In the genomic region with DNA sequence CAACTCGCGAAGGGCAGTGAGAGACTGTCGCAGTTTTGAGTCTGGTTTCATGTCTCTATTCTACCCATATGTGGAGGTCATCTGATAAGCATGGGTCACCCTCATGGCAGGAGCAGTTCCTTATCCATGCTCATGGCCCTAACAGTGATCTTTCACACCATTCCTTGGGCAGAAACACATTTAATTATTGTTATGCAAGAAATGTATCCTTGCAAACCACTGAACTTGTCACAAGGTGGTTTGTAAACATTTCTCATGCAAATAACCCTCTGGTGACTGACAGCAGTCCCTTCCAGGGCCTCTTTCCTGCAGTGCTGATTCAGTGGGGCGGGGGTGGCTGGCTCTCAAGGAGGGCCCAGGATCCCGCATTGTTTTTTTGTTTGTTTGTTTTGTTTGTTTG, we compare ENCODE assay signal across 1 cellular context.
A peak's percentile ranks its signal among the peaks of the same experiment; 100 is the strongest.
TF ChIP-seq lines count a peak whose summit lies in the region.

No MANE protein-coding gene starts in this region.

TF ChIP-seq in K562, 482 proteins besides CTCF, POLR2A, EP300 and RAD21 (continued from another document):
- TF ChIP-seq JUND (IDR thresholded peaks at IDR 0.05; ENCODE audit: borderline replicate concordance, low read depth, low read length) (no peak; the same call in 1 of the 2 replicates), JUND (tag; IDR thresholded peaks at IDR 0.05; ENCODE audit: borderline replicate concordance, low read depth, low read length) (peak; percentile 70; the same call in 1 of the 3 replicates), WHSC1 (IDR thresholded peaks at IDR 0.05; ENCODE audit: low read length) (no peak), SMC3 (conservative IDR thresholded peaks at IDR 0.05; ENCODE audit: insufficient read depth, low read depth, low read length) (no peak), SPI1 (IDR thresholded peaks at IDR 0.05; ENCODE audit: borderline replicate concordance, low read depth, low read length) (peak; percentile 48; the same call in 1 of the 2 replicates), RNF2 (IDR thresholded peaks at IDR 0.05) (peak; percentile 58; the same call in 1 of the 2 replicates), SIN3B (IDR thresholded peaks at IDR 0.05; ENCODE audit: low read depth) (no peak), CHCHD3 (CRISPR knock-in tag; IDR thresholded peaks at IDR 0.05) (no peak), MEIS2 (IDR thresholded peaks at IDR 0.05; ENCODE audit: partially characterized antibody) (no peak)
- TF ChIP-seq, protein P1, sequence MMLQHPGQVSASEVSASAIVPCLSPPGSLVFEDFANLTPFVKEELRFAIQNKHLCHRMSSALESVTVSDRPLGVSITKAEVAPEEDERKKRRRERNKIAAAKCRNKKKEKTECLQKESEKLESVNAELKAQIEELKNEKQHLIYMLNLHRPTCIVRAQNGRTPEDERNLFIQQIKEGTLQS (IDR thresholded peaks at IDR 0.05): peak; percentile 13; the same call in 1 of the 2 replicates
- TF ChIP-seq, protein P1 (CRISPR knock-in tag; conservative IDR thresholded peaks at IDR 0.05): no peak
- TF ChIP-seq, protein P2, sequence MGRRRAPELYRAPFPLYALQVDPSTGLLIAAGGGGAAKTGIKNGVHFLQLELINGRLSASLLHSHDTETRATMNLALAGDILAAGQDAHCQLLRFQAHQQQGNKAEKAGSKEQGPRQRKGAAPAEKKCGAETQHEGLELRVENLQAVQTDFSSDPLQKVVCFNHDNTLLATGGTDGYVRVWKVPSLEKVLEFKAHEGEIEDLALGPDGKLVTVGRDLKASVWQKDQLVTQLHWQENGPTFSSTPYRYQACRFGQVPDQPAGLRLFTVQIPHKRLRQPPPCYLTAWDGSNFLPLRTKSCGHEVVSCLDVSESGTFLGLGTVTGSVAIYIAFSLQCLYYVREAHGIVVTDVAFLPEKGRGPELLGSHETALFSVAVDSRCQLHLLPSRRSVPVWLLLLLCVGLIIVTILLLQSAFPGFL (CRISPR knock-in tag; IDR thresholded peaks at IDR 0.05): no peak
